8 cellular contexts compared by ENCODE assay signal in genomic region chr5:9545301-9545958, GRCh38. TPM values are rescaled to one million over a fixed set of nuclear protein-coding genes. Genes with fewer than 3 reads are reported as not detected.
DNase-seq lines count a peak whose midpoint lies in the region; ATAC-seq and TF ChIP-seq lines count a peak whose summit lies in the region.

No MANE protein-coding gene starts in this region.

- peaks cover 26% of the 10 kb centered on the region for H3K79me2 ChIP-seq in ACC112 (ENCODE audit: control insufficient read depth, insufficient read depth, low read length, unreplicated experiment)

- no peak for TF ChIP-seq CTCF in dorsolateral prefrontal cortex (IDR thresholded peaks at IDR 0.05 in 54 of 56, conservative IDR thresholded peaks at IDR 0.05 in 2 of 56; ENCODE audit: low read depth in 1 of 56, partially characterized antibody in 56 of 56)
- TF ChIP-seq CTCF in mesothelial cell of epicardium (IDR thresholded peaks at IDR 0.05; ENCODE audit: unreplicated experiment): no peak

- H3K4me3 Mint-ChIP-seq in mesothelial cell of epicardium: peak overlapping the region; percentile 82

- peaks cover 17% of the 10 kb centered on the region for H3K36me3 ChIP-seq in ACC112 (ENCODE audit: insufficient read depth, low read length)

- peaks cover 23% of the 10 kb centered on the region for H3K4me1 Mint-ChIP-seq in mesothelial cell of epicardium

- peak overlapping the region; percentile 73 for H2AFZ ChIP-seq in ACC112 (ENCODE audit: low read length, unreplicated experiment)

- no peaks in the 10 kb centered on the region for H3K27me3 Mint-ChIP-seq in mesothelial cell of epicardium (ENCODE audit: low read depth)

- ATAC-seq in HG03175 (IDR thresholded peaks at IDR 0.05; ENCODE audit: unreplicated experiment) (peak; percentile 13), GM21529 (IDR thresholded peaks at IDR 0.05; ENCODE audit: unreplicated experiment) (no peak), GM21737 (IDR thresholded peaks at IDR 0.05; ENCODE audit: unreplicated experiment) (no peak)

- DNase-seq in dorsolateral prefrontal cortex: peak in 1 of 10 donors; percentile 12
- no peak for DNase-seq in mesothelial cell of epicardium (ENCODE audit: low spot score in 2 of 2, unreplicated experiment in 2 of 2)
- no peak for DNase-seq in activated CD4-positive, alpha-beta T cell treated with anti-CD3 and anti-CD28 coated beads, Interleukin-2, amount 50 U/mL, for 4 hours
- DNase-seq in MV-4-11 (lab: John Stamatoyannopoulos, UW): no peak

- no peaks in the 10 kb centered on the region for H3K9me3 Mint-ChIP-seq in mesothelial cell of epicardium

- H3K27ac Mint-ChIP-seq in mesothelial cell of epicardium: no peak overlapping the region

- H3K4me3 ChIP-seq in ACC112 (ENCODE audit: low read depth, low read length) (peak overlapping the region; percentile 85), dorsolateral prefrontal cortex (peak overlapping the region; percentile 56 to 84 (median 75))

- no peak overlapping the region for H3K27ac ChIP-seq in ACC112 (ENCODE audit: low read depth, low read length)
- peak overlapping the region in 51 of 59 donors; percentile 9 to 93 (median 80) for H3K27ac ChIP-seq in dorsolateral prefrontal cortex

- peaks cover 33% of the 10 kb centered on the region for H3K4me1 ChIP-seq in ACC112 (ENCODE audit: control insufficient read depth, insufficient read depth, low read length, unreplicated experiment)

- intact Hi-C loops in dorsolateral prefrontal cortex (cut with DNase I): loop anchor here (5.0 to 10.0 kb wide), 6 partner anchors 188 to 689 kb away; no protein-coding TSS in a partner anchor

- H3K36me3 Mint-ChIP-seq in mesothelial cell of epicardium: peaks cover 15% of the 10 kb centered on the region

- no peaks in the 10 kb centered on the region for H3K27me3 ChIP-seq in ACC112 (ENCODE audit: insufficient read depth, low read length)
- H3K27me3 ChIP-seq in dorsolateral prefrontal cortex: peaks cover 0 to 5% (median 0%) of the 10 kb centered on the region in 45 donors

RNA-seq across cellular contexts. Expression of gene SEMA5A, which starts 0.4 kb away (rescaled TPM):
- total RNA-seq in dorsolateral prefrontal cortex (10 to 100 TPM; 11.3 to 35.8 (median 19.7) TPM), mesothelial cell of epicardium (20.0 to 26.7 TPM (median 23.1 TPM) in 3 replicates)
